ENCODE assay signal across 16 cellular contexts in genomic region chr13:23965346-23965745, GRCh38.
DNase-seq lines count a peak whose midpoint lies in the region; ATAC-seq and TF ChIP-seq lines count a peak whose summit lies in the region.
"Had no signal": no experiment of that assay in that cellular context is flagged by ENCODE, and none has a peak within 500 bp of the region (broad histone marks: within the 10 kb centered on the region; RNA-seq: fewer than 3 reads in every experiment).

No MANE protein-coding gene starts in this region.

- no peak for DNase-seq in CD4-positive, alpha-beta memory T cell
- DNase-seq in DMS79 treated with DMSO at 0.1 percent for 48 hours (lab: John Stamatoyannopoulos, UW) (peak; percentile 69), myocyte (ENCODE audit: low read depth) (peak; percentile 47), medulla oblongata (ENCODE audit: extremely low spot score) (no peak), HuH-7 (ENCODE audit: low spot score) (no peak), islet precursor cell (no peak)
- DNase-seq: activated CD4-positive, alpha-beta T cell treated with anti-CD3 and anti-CD28 coated beads, Interleukin-2, amount 10 ng/mL, durations not matched to agents 7 days and 5 days; activated naive CD4-positive, alpha-beta T cell treated with anti-CD3 and anti-CD28 coated beads, Interleukin-2, amount 50 U/mL, for 16 hours; Karpas-422; left colon; NCI-H1105; occipital lobe; RPMI8226; stimulated activated CD4-positive, alpha-beta T cell treated with anti-CD3 and anti-CD28 coated beads, Interleukin-1b, Interleukin-23, amount 100 ng/mL, for 48 hours had no signal

- H3K9me3 Mint-ChIP-seq in CD4-positive, alpha-beta memory T cell: no peaks in the 10 kb centered on the region
- H3K9me3 Mint-ChIP-seq: activated CD4-positive, alpha-beta T cell treated with anti-CD3 and anti-CD28 coated beads, Interleukin-2, amount 10 ng/mL, durations not matched to agents 7 days and 5 days had no signal

- peaks cover 10% of the 10 kb centered on the region for H3K4me1 ChIP-seq in CD4-positive, alpha-beta memory T cell (ENCODE audit: insufficient read depth, low read length)

- no peaks in the 10 kb centered on the region for H3K36me3 ChIP-seq in CD4-positive, alpha-beta memory T cell (ENCODE audit: insufficient read depth, low read length)

- peak overlapping the region in 3 of 8 donors; percentile 36 to 93 (median 38) for H3K4me3 Mint-ChIP-seq in CD4-positive, alpha-beta memory T cell
- H3K4me3 Mint-ChIP-seq: activated CD4-positive, alpha-beta T cell treated with anti-CD3 and anti-CD28 coated beads, Interleukin-2, amount 10 ng/mL, durations not matched to agents 7 days and 5 days had no signal

- no peaks in the 10 kb centered on the region for H3K9me3 ChIP-seq in CD4-positive, alpha-beta memory T cell (ENCODE audit: control insufficient read depth in 1 of 2, low read length in 2 of 2)

- ATAC-seq in GM18520 (IDR thresholded peaks at IDR 0.05; ENCODE audit: unreplicated experiment): no peak
- ATAC-seq: left colon had no signal

- intact Hi-C loops in CD4-positive, alpha-beta memory T cell (cut with micrococcal nuclease): loop anchor here (5.0 kb wide), 1 partner anchor 87 kb away; no protein-coding TSS in a partner anchor

- no peaks in the 10 kb centered on the region for H3K27me3 Mint-ChIP-seq in CD4-positive, alpha-beta memory T cell
- H3K27me3 Mint-ChIP-seq: activated CD4-positive, alpha-beta T cell treated with anti-CD3 and anti-CD28 coated beads, Interleukin-2, amount 10 ng/mL, durations not matched to agents 7 days and 5 days had no signal

- CTCF ChIA-PET in CD4-positive, alpha-beta memory T cell (lab: Charles Lee; ENCODE audit: partially characterized antibody): interaction anchor here (1.1 kb wide), 1 partner anchor 263 kb away, joined by 3 read pairs; no protein-coding TSS in a partner anchor

- H3K27ac Mint-ChIP-seq in CD4-positive, alpha-beta memory T cell: peak overlapping the region in 5 of 7 donors; percentile 27 to 83 (median 58)

- H3K36me3 Mint-ChIP-seq in CD4-positive, alpha-beta memory T cell: no peaks in the 10 kb centered on the region

- H3K4me3 ChIP-seq in CD4-positive, alpha-beta memory T cell (ENCODE audit: low read length in 2 of 2): no peak overlapping the region

- TF ChIP-seq CTCF in VCaP (conservative IDR thresholded peaks at IDR 0.05): no peak

- peaks cover 10 to 28% (median 18%) of the 10 kb centered on the region in 4 donors for H3K4me1 Mint-ChIP-seq in CD4-positive, alpha-beta memory T cell

- no peak overlapping the region for H3K27ac ChIP-seq in CD4-positive, alpha-beta memory T cell (ENCODE audit: low read depth, low read length)
- peak overlapping the region; percentile 86 for H3K27ac ChIP-seq in VCaP

- H3K27me3 ChIP-seq in CD4-positive, alpha-beta memory T cell (ENCODE audit: insufficient read depth, low read length): no peaks in the 10 kb centered on the region

- POLR2A ChIA-PET in CD4-positive, alpha-beta memory T cell (lab: Charles Lee; ENCODE audit: partially characterized antibody): no interaction called here

Comparison
In these comparisons a context has a peak if more than half of its experiments do, and no peak if none do; other contexts are left out.
1. DNase-seq: peak in DMS79 treated with DMSO at 0.1 percent for 48 hours (single experiment) and myocyte (single experiment); none in CD4-positive, alpha-beta memory T cell (0 of 5), medulla oblongata (single experiment), HuH-7 (single experiment) and islet precursor cell (single experiment).